In the genomic region with DNA sequence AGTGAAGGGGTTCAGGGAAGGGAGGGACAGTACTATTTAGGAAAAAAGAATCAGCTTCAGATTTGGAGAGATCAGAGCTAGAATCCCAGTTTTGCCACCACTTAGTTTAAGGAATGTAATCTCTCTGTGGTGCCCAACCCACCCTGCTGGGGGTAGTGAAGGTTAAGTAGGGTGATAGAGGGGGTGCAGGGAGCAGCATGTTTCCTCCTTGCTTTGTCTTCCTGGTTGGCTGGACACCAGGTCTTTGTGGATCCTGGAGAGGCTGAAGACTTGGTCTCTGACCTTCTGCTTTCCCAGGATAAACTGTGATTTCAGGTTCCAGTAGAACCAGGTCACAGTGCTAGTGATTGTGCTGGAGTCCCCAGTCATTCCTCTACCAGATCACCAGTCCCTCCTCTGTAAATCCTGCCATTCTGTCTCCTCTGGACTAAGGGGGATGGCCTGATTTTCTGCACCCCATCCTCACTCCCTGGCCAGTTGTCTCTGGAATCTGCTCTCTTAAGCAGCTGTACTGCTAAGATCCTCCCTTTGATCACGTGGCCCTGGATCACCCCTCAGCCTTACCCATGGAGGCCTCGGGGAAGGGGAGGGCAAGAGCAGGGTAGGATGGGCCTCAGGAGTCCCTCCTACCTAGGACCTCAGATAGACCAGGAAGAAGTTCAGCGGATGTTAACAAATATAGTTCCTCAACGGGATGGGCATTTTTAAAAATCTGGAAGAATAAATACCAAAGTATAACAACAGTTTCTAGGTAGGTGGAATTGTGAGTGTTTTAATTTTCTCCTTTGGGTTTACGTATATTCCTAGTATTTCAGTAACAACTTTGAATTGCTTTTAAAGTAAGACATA, we compare ENCODE assay signal across 6 cellular contexts. TPM values are rescaled to one million over a fixed set of nuclear protein-coding genes. Genes with fewer than 3 reads are reported as not detected.
DNase-seq lines count a peak whose midpoint lies in the region; TF ChIP-seq lines count a peak whose summit lies in the region.

No MANE protein-coding gene starts in this region.

- CTCF ChIA-PET in PC-9 (lab: Charles Lee): no interaction called here

- H4K20me1 ChIP-seq in PC-9 (ENCODE audit: insufficient read depth): no peaks in the 10 kb centered on the region

- H3K79me2 ChIP-seq in PC-9 (ENCODE audit: low read depth): no peaks in the 10 kb centered on the region

- DNase-seq in AG08395 (ENCODE audit: low spot score) (peak; percentile 33), PC-9 (peak; percentile 48 to 78), iris pigment epithelial cell (ENCODE audit: low read depth) (peak; percentile 89), GF-D8 (lab: John Stamatoyannopoulos, UW) (no peak), immature natural killer cell (no peak)
- no peak for DNase-seq in effector CD4-positive, alpha-beta T cell

- H3K27me3 Mint-ChIP-seq in immature natural killer cell (ENCODE audit: low read depth in 3 of 3): peaks cover 12 to 19% (median 12%) of the 10 kb centered on the region in 3 donors

- H3K4me1 ChIP-seq in PC-9 (replicated peaks; ENCODE audit: insufficient read depth): peaks cover 25% of the 10 kb centered on the region; the same call in 1 of the 2 replicates

- intact Hi-C loops in PC-9 (cut with micrococcal nuclease; ENCODE audit: unreplicated experiment): no loop called here

- no peaks in the 10 kb centered on the region for H3K36me3 ChIP-seq in PC-9 (ENCODE audit: low read depth)

- H3K9me3 Mint-ChIP-seq in immature natural killer cell: no peaks in the 10 kb centered on the region

- no peak overlapping the region for H3K27ac ChIP-seq in PC-9

- H3K9me3 ChIP-seq in PC-9 (ENCODE audit: insufficient read depth, low read depth): no peaks in the 10 kb centered on the region

- no peaks in the 10 kb centered on the region for H3K27me3 ChIP-seq in PC-9 (ENCODE audit: insufficient read depth, low read depth)

- POLR2A ChIA-PET in PC-9 (lab: Charles Lee; ENCODE audit: unreplicated experiment): interaction anchor here (0.6 to 0.7 kb wide), 3 partner anchors 175 to 580 kb away, joined by 4 to 5 read pairs (median 4); no protein-coding TSS in a partner anchor

- H2AFZ ChIP-seq in PC-9: no peak overlapping the region

- H3F3A ChIP-seq in PC-9 (ENCODE audit: insufficient read depth, low read depth): peaks cover 34% of the 10 kb centered on the region

- H3K4me2 ChIP-seq in PC-9: peak overlapping the region; percentile 5

- H3K9me2 ChIP-seq in PC-9 (ENCODE audit: insufficient read depth): no peaks in the 10 kb centered on the region

- H3K36me3 Mint-ChIP-seq in immature natural killer cell: no peaks in the 10 kb centered on the region

- no peak overlapping the region for H3K4me3 ChIP-seq in PC-9

- peaks cover 48 to 54% of the 10 kb centered on the region in 2 donors for H3K4me1 Mint-ChIP-seq in immature natural killer cell

- peak overlapping the region in 2 of 6 donors; percentile 50 to 73 for H3K27ac Mint-ChIP-seq in immature natural killer cell

- BruUV-seq in PC-9 (replicated peaks; lab: Mats Ljungman, UMichigan): no TSS peak

- peak overlapping the region in 2 of 5 donors; percentile 30 to 49 for H3K4me3 Mint-ChIP-seq in immature natural killer cell

- no peak for TF ChIP-seq CTCF in PC-9 (conservative IDR thresholded peaks at IDR 0.05)

RNA-seq across cellular contexts. Expression of gene MAP3K12, which starts 3.1 kb away (rescaled TPM):
- 14.7 and 18.3 TPM in 2 replicates for total RNA-seq in PC-9 (2021)
- polyA plus RNA-seq in immature natural killer cell: 1 to 10 TPM in 2 of 3 donors, not detected in 1; 1.2 to 2.7 TPM

RNA-seq across cellular contexts. Expression of gene TARBP2, which starts 5.0 kb away (rescaled TPM):
- 47.8 and 53.3 TPM in 2 replicates for total RNA-seq in PC-9 (2021)
- polyA plus RNA-seq in immature natural killer cell: 10 to 100 TPM; 11.5 to 28.9 (median 28.8) TPM

RNA-seq across cellular contexts. Expression of gene NPFF, which starts 11.2 kb away (rescaled TPM):
- not detected in 2 replicates for total RNA-seq in PC-9 (2021)
- not detected for polyA plus RNA-seq in immature natural killer cell

RNA-seq across cellular contexts. Expression of gene PCBP2, which starts 44.2 kb away (rescaled TPM):
- 668 and 833 TPM in 2 replicates for total RNA-seq in PC-9 (2021)
- 100 to 1,000 TPM in 1 of 3 donors, 10 to 100 TPM in 2; 79.2 to 102 (median 92.2) TPM for polyA plus RNA-seq in immature natural killer cell

RNA-seq across cellular contexts. Expression of gene PRR13, which starts 54.6 kb away (rescaled TPM):
- total RNA-seq in PC-9 (2021): 138 and 203 TPM in 2 replicates
- 1,000 to 10,000 TPM in 1 of 3 donors, 100 to 1,000 TPM in 2; 527 to 1,019 (median 714) TPM for polyA plus RNA-seq in immature natural killer cell

Comparison
In these comparisons a context has a peak if more than half of its experiments do, and no peak if none do; other contexts are left out.
1. DNase-seq: peak in AG08395 (single experiment), PC-9 (2 of 2) and iris pigment epithelial cell (single experiment); none in GF-D8 (single experiment), immature natural killer cell (0 of 3) and effector CD4-positive, alpha-beta T cell (single experiment).